Comparison of ENCODE assay signal across 13 cellular contexts in the genomic region with DNA sequence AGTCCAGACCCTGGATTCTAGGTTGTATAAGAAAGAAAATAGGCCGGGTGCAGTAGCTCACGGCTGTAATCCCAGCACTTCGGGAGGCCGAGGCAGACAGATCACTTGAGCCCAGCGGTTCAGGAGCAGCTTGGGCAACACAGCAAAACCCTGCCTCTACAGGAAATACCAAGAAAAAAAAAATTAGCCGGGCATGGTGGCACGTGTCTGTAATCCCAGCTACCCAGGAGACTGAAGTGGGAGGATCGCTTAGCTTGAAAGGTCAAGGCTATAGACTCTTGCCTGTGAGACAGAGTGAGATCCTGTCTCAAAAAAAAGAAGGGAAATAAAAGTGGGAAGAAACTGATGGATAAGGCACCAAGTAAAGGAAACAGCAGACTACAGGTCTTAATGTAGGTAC.
A peak's percentile ranks its signal among the peaks of the same experiment; 100 is the strongest.
DNase-seq lines count a peak whose midpoint lies in the region; ATAC-seq and TF ChIP-seq lines count a peak whose summit lies in the region.
"Had no signal": no experiment of that assay in that cellular context is flagged by ENCODE, and none has a peak within 500 bp of the region (broad histone marks: within the 10 kb centered on the region; RNA-seq: fewer than 3 reads in every experiment).

No MANE protein-coding gene starts in this region.

- 0 out of 2 replicates have a peak, but pooled peaks cover 3% of the 10 kb centered on the region for H3F3A ChIP-seq in OCI-LY1 (ENCODE audit: insufficient read depth, low read length)
- H3F3A ChIP-seq in PC-3 (ENCODE audit: low read length, unreplicated experiment): no peaks in the 10 kb centered on the region

- ATAC-seq in Right ventricle myocardium inferior: peak; percentile 4
- ATAC-seq in left ventricle myocardium superior: no peak
- ATAC-seq in aorta (ENCODE audit: low FRiP score): no peak
- ATAC-seq in PC-3: no peak
- ATAC-seq: Panc1 had no signal

- intact Hi-C loops in Right ventricle myocardium inferior (cut with DNase I) (no loop called here), left ventricle myocardium superior (cut with micrococcal nuclease) (no loop called here), aorta (cut with DNase I) (no loop called here), PC-3 (cut with micrococcal nuclease) (no loop called here)

- CTCF ChIA-PET in PC-3 (lab: Charles Lee): no interaction called here

- no peak overlapping the region for H3K4me3 ChIP-seq in OCI-LY1 (ENCODE audit: low read depth, low read length, poor library complexity, severe bottlenecking)
- no peak overlapping the region for H3K4me3 ChIP-seq in aorta (ENCODE audit: low read length in 2 of 2)
- no peak overlapping the region for H3K4me3 ChIP-seq in PC-3 (ENCODE audit: low read length)
- H3K4me3 ChIP-seq: smooth muscle cell, vagina had no signal

- H3K9me2 ChIP-seq in OCI-LY1 (ENCODE audit: low read depth, low read length): no peaks in the 10 kb centered on the region
- H3K9me2 ChIP-seq in PC-3 (replicated peaks; ENCODE audit: low read length): no peaks in the 10 kb centered on the region

- H3K9me3 ChIP-seq in OCI-LY1 (ENCODE audit: low read length) (no peaks in the 10 kb centered on the region), aorta (ENCODE audit: control insufficient read depth, low read length) (no peaks in the 10 kb centered on the region), PC-3 (ENCODE audit: low read length) (no peaks in the 10 kb centered on the region)
- H3K9me3 ChIP-seq: BE2C, vagina had no signal

- 62 to 68% methylated on average over 8 of the region's 8 CpGs for WGBS in aorta, 2 donors

- H4K20me1 ChIP-seq in OCI-LY1 (ENCODE audit: insufficient read depth, low read length) (no peaks in the 10 kb centered on the region), PC-3 (ENCODE audit: low read length) (no peaks in the 10 kb centered on the region)

- no peak for DNase-seq in Right ventricle myocardium inferior (ENCODE audit: missing footprints)
- DNase-seq in left ventricle myocardium superior: no peak
- peak; percentile 45 for DNase-seq in fibroblast of gingiva (ENCODE audit: low read depth)
- DNase-seq in amniotic stem cell (lab: John Stamatoyannopoulos, UW): no peak
- DNase-seq in hypothalamus (lab: John Stamatoyannopoulos, UW): no peak
- no peak for DNase-seq in aorta
- DNase-seq in PC-3: no peak
- DNase-seq: BE2C, islet precursor cell had no signal

- H3K4me2 ChIP-seq in OCI-LY1 (ENCODE audit: low read length) (peak overlapping the region; percentile 20; the same call in 1 of the 2 replicates), PC-3 (ENCODE audit: low read length) (no peak overlapping the region)
- H3K4me2 ChIP-seq: smooth muscle cell had no signal

- peak overlapping the region; percentile 51 for H3K27ac ChIP-seq in OCI-LY1 (ENCODE audit: low read depth, low read length, poor library complexity, severe bottlenecking)
- no peak overlapping the region for H3K27ac ChIP-seq in aorta (ENCODE audit: low read depth in 1 of 2, low read length in 2 of 2)
- no peak overlapping the region for H3K27ac ChIP-seq in PC-3 (ENCODE audit: low read length)
- H3K27ac ChIP-seq: vagina had no signal

- H3K79me2 ChIP-seq in OCI-LY1 (ENCODE audit: insufficient read depth, low read length): peaks cover 71% of the 10 kb centered on the region
- no peaks in the 10 kb centered on the region for H3K79me2 ChIP-seq in PC-3 (ENCODE audit: low read length)

- H2AFZ ChIP-seq in OCI-LY1 (ENCODE audit: low read length) (no peak overlapping the region), PC-3 (ENCODE audit: low read length) (no peak overlapping the region)

- H3K27me3 ChIP-seq in OCI-LY1 (ENCODE audit: insufficient read depth, low read length) (no peaks in the 10 kb centered on the region), aorta (ENCODE audit: control insufficient read depth in 1 of 2, insufficient read depth in 2 of 2, low read length in 1 of 2) (no peaks in the 10 kb centered on the region), PC-3 (ENCODE audit: low read length) (no peaks in the 10 kb centered on the region)
- H3K27me3 ChIP-seq: BE2C, vagina had no signal

- peaks cover 44% of the 10 kb centered on the region for H3K4me1 ChIP-seq in OCI-LY1 (ENCODE audit: insufficient read depth, low read length, severe bottlenecking)
- H3K4me1 ChIP-seq in aorta (ENCODE audit: control insufficient read depth in 1 of 2, insufficient read depth in 2 of 2, low read length in 2 of 2): peaks cover 2 to 6% of the 10 kb centered on the region in 2 donors
- H3K4me1 ChIP-seq in PC-3 (ENCODE audit: insufficient read depth, low read length): no peaks in the 10 kb centered on the region

- no TSS peak for BruUV-seq in PC-3 (replicated peaks; lab: Mats Ljungman, UMichigan)

- TF ChIP-seq CTCF in OCI-LY1 (IDR thresholded peaks at IDR 0.05; ENCODE audit: low read length) (no peak), PC-3 (conservative IDR thresholded peaks at IDR 0.05; ENCODE audit: low read depth, low read length) (no peak)

- H3K36me3 ChIP-seq in OCI-LY1 (ENCODE audit: insufficient read depth, low read length) (peaks cover 70% of the 10 kb centered on the region), aorta (ENCODE audit: control insufficient read depth in 1 of 2, insufficient read depth in 2 of 2, low read length in 1 of 2) (no peaks in the 10 kb centered on the region), PC-3 (ENCODE audit: low read depth, low read length) (no peaks in the 10 kb centered on the region)
- H3K36me3 ChIP-seq: BE2C had no signal

- H3K9ac ChIP-seq in OCI-LY1 (ENCODE audit: low read length) (no peak overlapping the region; the same call in 1 of the 2 replicates), PC-3 (ENCODE audit: low read length) (no peak overlapping the region)

- POLR2A ChIA-PET in PC-3 (lab: Charles Lee; ENCODE audit: unreplicated experiment): no interaction called here
